In the genomic region with DNA sequence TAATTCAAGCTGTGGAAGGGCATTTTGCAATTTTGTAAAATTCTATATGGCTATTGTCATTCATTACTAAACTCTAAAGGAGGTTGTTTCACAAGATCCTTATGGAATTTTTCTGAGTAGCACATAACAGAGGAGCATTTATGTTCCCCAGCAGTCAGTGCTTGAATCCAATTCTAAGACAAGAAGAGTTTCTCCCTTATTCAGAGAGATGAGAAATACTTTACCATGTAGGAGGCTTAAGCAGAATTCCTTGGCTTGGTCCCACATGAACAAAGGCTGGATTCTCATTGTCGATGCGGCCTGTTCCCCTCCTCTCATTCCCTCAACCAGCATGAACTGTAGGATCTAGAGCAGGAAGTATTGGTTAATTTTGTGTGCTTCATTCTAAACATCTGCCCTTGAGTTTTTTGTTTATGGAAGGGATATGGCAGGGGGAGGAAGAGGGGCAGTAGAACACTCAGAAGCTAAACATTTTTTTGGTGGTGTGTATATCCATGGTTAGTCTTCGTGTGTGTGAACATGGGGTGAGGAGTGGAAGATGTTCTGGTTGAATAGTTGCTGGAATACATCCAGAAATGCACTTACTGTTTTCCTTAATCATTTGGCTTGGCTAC, we compare ENCODE assay signal across 13 cellular contexts.
DNase-seq lines count a peak whose midpoint lies in the region; ATAC-seq and TF ChIP-seq lines count a peak whose summit lies in the region.
"Had no signal": no experiment of that assay in that cellular context is flagged by ENCODE, and none has a peak within 500 bp of the region (broad histone marks: within the 10 kb centered on the region; RNA-seq: fewer than 3 reads in every experiment).

No MANE protein-coding gene starts in this region.

- peaks cover 12% of the 10 kb centered on the region for H3K4me1 ChIP-seq in PC-3 (ENCODE audit: insufficient read depth, low read length)

- 0 out of 2 replicates have a peak, but pooled peaks cover 4% of the 10 kb centered on the region for H3K36me3 ChIP-seq in PC-3 (ENCODE audit: low read depth, low read length)

- intact Hi-C loops in sciatic nerve (cut with DNase I): no loop called here
- intact Hi-C loops in PC-3 (cut with micrococcal nuclease): no loop called here

- TF ChIP-seq CTCF in PC-3 (conservative IDR thresholded peaks at IDR 0.05; ENCODE audit: low read depth, low read length): no peak

- no peak overlapping the region for H3K4me3 ChIP-seq in PC-3 (ENCODE audit: low read length)

- CTCF ChIA-PET in PC-3 (lab: Charles Lee): no interaction called here

- H3K27me3 ChIP-seq in PC-3 (ENCODE audit: low read length): no peaks in the 10 kb centered on the region

- H4K20me1 ChIP-seq in PC-3 (ENCODE audit: low read length): peaks cover 4% of the 10 kb centered on the region; the same call in 1 of the 2 replicates

- ATAC-seq in sciatic nerve (peak; percentile 9), GM21447 (IDR thresholded peaks at IDR 0.05; ENCODE audit: unreplicated experiment) (no peak), PC-3 (no peak)
- ATAC-seq in activated CD4-positive, CD25-positive, alpha-beta regulatory T cell treated with anti-CD3 and anti-CD28 coated beads, Interleukin-2, amount 50 U/mL, for 24 hours: no peak
- ATAC-seq: activated T-cell treated with anti-CD3 and anti-CD28 coated beads, Interleukin-2, amount 50 U/mL, for 4 hours had no signal

- BruUV-seq in PC-3 (replicated peaks; lab: Mats Ljungman, UMichigan): no TSS peak

- H3K9me3 ChIP-seq in PC-3 (ENCODE audit: low read length): no peaks in the 10 kb centered on the region

- H3K9me2 ChIP-seq in PC-3 (replicated peaks; ENCODE audit: low read length): no peaks in the 10 kb centered on the region

- no peak overlapping the region for H2AFZ ChIP-seq in PC-3 (ENCODE audit: low read length)

- peaks cover 74% of the 10 kb centered on the region for H3K79me2 ChIP-seq in PC-3 (ENCODE audit: low read length)

- H3K4me2 ChIP-seq in PC-3 (ENCODE audit: low read length): no peak overlapping the region

- DNase-seq in Daoy (ENCODE audit: low read depth) (peak; percentile 11), NCI-H2107 treated with DMSO at 0.1 percent for 48 hours (lab: John Stamatoyannopoulos, UW; ENCODE audit: unreplicated experiment) (peak; percentile 46), fibroblast of peridontal ligament (ENCODE audit: extremely low read depth) (peak; percentile 87), sciatic nerve (ENCODE audit: low spot score) (no peak), PC-3 (no peak)
- no peak for DNase-seq in NK-92 treated with Interleukin-12 subunit alpha and Interleukin-12 subunit beta, amount 100 ng/mL, for 24 hours (lab: John Stamatoyannopoulos, UW)
- DNase-seq: activated T-cell treated with anti-CD3 and anti-CD28 coated beads, Interleukin-2, amount 50 U/mL, for 4 hours; KG1; NCI-H526; retina; stimulated activated CD8-positive, alpha-beta memory T cell treated with anti-CD3 and anti-CD28 coated beads, Interleukin-4, amount 100 ng/mL, for 48 hours had no signal

- H3K27ac ChIP-seq in PC-3 (ENCODE audit: low read length): no peak overlapping the region

- peaks cover 3% of the 10 kb centered on the region for H3F3A ChIP-seq in PC-3 (ENCODE audit: low read length, unreplicated experiment)

- no peak overlapping the region for H3K9ac ChIP-seq in PC-3 (ENCODE audit: low read length)

- POLR2A ChIA-PET in PC-3 (lab: Charles Lee; ENCODE audit: unreplicated experiment): interaction anchor here (0.8 kb wide), 1 partner anchor 112 kb away, joined by 8 read pairs; no protein-coding TSS in a partner anchor

Comparison
In these comparisons a context has a peak if more than half of its experiments do, and no peak if none do; other contexts are left out.
1. DNase-seq: peak in Daoy (single experiment), NCI-H2107 treated with DMSO at 0.1 percent for 48 hours (single experiment) and fibroblast of peridontal ligament (single experiment); none in sciatic nerve (single experiment), NK-92 treated with Interleukin-12 subunit alpha and Interleukin-12 subunit beta, amount 100 ng/mL, for 24 hours (single experiment) and PC-3 (single experiment).